ENCODE assay signal across 10 cellular contexts in genomic region chr7:26329520-26330269, GRCh38. TPM values are rescaled to one million over a fixed set of nuclear protein-coding genes. Genes with fewer than 3 reads are reported as not detected.
DNase-seq lines count a peak whose midpoint lies in the region; ATAC-seq and TF ChIP-seq lines count a peak whose summit lies in the region.
"Had no signal": no experiment of that assay in that cellular context is flagged by ENCODE, and none has a peak within 500 bp of the region (broad histone marks: within the 10 kb centered on the region; RNA-seq: fewer than 3 reads in every experiment).

No MANE protein-coding gene starts in this region.

- no peaks in the 10 kb centered on the region for H3K27me3 ChIP-seq in GM06990 (replicated peaks; ENCODE audit: control insufficient read depth, insufficient read depth, low read length)
- no peaks in the 10 kb centered on the region for H3K27me3 ChIP-seq in lung (ENCODE audit: control insufficient read depth, insufficient read depth)
- H3K27me3 ChIP-seq: SJSA1 had no signal

- H3K27ac ChIP-seq in lung (ENCODE audit: low read depth in 1 of 2, low read length in 1 of 2) = peak overlapping the region in 1 of 2 donors; percentile 22
- H3K27ac ChIP-seq: SJSA1 had no signal

- H3K36me3 ChIP-seq in GM06990 (ENCODE audit: control insufficient read depth, insufficient read depth, low read length) = no peaks in the 10 kb centered on the region
- no peaks in the 10 kb centered on the region for H3K36me3 ChIP-seq in lung (ENCODE audit: control insufficient read depth in 2 of 2, insufficient read depth in 2 of 2, low read length in 2 of 2)
- H3K36me3 ChIP-seq: SJSA1 had no signal

- no peaks in the 10 kb centered on the region for H3K4me1 ChIP-seq in lung (ENCODE audit: control insufficient read depth in 2 of 2, insufficient read depth in 2 of 2, low read length in 2 of 2)
- H3K4me1 ChIP-seq: SJSA1 had no signal

- H3K36me3 Mint-ChIP-seq in type B pancreatic cell = no peaks in the 10 kb centered on the region

- no peaks in the 10 kb centered on the region for H3K9me3 ChIP-seq in lung (ENCODE audit: control insufficient read depth in 2 of 2, insufficient read depth in 1 of 2, low read length in 1 of 2)
- H3K9me3 ChIP-seq: SJSA1 had no signal

- no peaks in the 10 kb centered on the region for H3K27me3 Mint-ChIP-seq in type B pancreatic cell

- no peak overlapping the region for H3K27ac Mint-ChIP-seq in type B pancreatic cell

- TF ChIP-seq CTCF in GM06990 (IDR thresholded peaks at IDR 0.05; ENCODE audit: insufficient read depth, low read length, poor library complexity, severe bottlenecking) (peak; percentile 4), lung (IDR thresholded peaks at IDR 0.05; ENCODE audit: control extremely low read depth, extremely low read depth) (no peak), type B pancreatic cell (conservative IDR thresholded peaks at IDR 0.05) (no peak)

- DNase-seq in GM06990 (ENCODE audit: extremely low read depth, insufficient read length) (no peak), SKM-1 treated with dmso at 0.1 percent for 144 hours (lab: John Stamatoyannopoulos, UW; ENCODE audit: unreplicated experiment) (peak; percentile 92), lung (ENCODE audit: low spot score) (peak; percentile 56), NCI-H2227 treated with DMSO at 0.1 percent for 48 hours (lab: John Stamatoyannopoulos, UW) (no peak), EL (no peak), type B pancreatic cell (ENCODE audit: extremely low spot score, unreplicated experiment) (no peak), retina (no peak)
- DNase-seq: KG1 had no signal

- WGBS in lung, 2 donors = 56 to 75% methylated on average over 12 to 13 of the region's 13 CpGs

- no peaks in the 10 kb centered on the region for H3K4me1 Mint-ChIP-seq in type B pancreatic cell (ENCODE audit: unreplicated experiment)

- peak; percentile 56 for ATAC-seq in HG02943 (IDR thresholded peaks at IDR 0.05; ENCODE audit: low read depth, unreplicated experiment)
- no peak for ATAC-seq in lung (ENCODE audit: insufficient read depth, low FRiP score)

- H3K4me3 ChIP-seq in GM06990 (replicated peaks; ENCODE audit: low read depth, low read length) (no peak overlapping the region), lung (no peak overlapping the region)
- H3K4me3 ChIP-seq: SJSA1 had no signal

- peaks cover 4% of the 10 kb centered on the region for H3K9me3 Mint-ChIP-seq in type B pancreatic cell

- no peak overlapping the region for H3K4me3 Mint-ChIP-seq in type B pancreatic cell

RNA-seq across cellular contexts. Expression of gene SNX10, which starts 38.0 kb away (rescaled TPM):
- 10 to 100 TPM; 12.2 to 48.5 TPM for total RNA-seq in lung
- 10 to 100 TPM; 24.9 to 54.7 TPM for polyA plus RNA-seq in lung
- 1.8 and 2.8 TPM in 2 replicates for total RNA-seq in type B pancreatic cell (ENCODE audit: low replicate concordance)

Comparison
In these comparisons a context has a peak if more than half of its experiments do, and no peak if none do; other contexts are left out.
1. DNase-seq: peak in SKM-1 treated with dmso at 0.1 percent for 144 hours (single experiment) and lung (single experiment); none in GM06990 (single experiment), NCI-H2227 treated with DMSO at 0.1 percent for 48 hours (single experiment), EL (single experiment), type B pancreatic cell (single experiment) and retina (single experiment).